In genomic region chr1:184838374-184838995, GRCh38 we compare ENCODE assay signal across 9 cellular contexts.
A peak's percentile ranks its signal among the peaks of the same experiment; 100 is the strongest.
DNase-seq lines count a peak whose midpoint lies in the region; ATAC-seq and TF ChIP-seq lines count a peak whose summit lies in the region.
"Had no signal": no experiment of that assay in that cellular context is flagged by ENCODE, and none has a peak within 500 bp of the region (broad histone marks: within the 10 kb centered on the region; RNA-seq: fewer than 3 reads in every experiment).

No MANE protein-coding gene starts in this region.

- peak overlapping the region; percentile 26 to 85 (median 66) for H3K27ac Mint-ChIP-seq in CD14-positive monocyte
- H3K27ac Mint-ChIP-seq in activated CD8-positive, alpha-beta T cell treated with anti-CD3 and anti-CD28 coated beads, Interleukin-2, amount 10 ng/mL, durations not matched to agents 7 days and 5 days: no peak overlapping the region
- H3K27ac Mint-ChIP-seq: activated naive CD4-positive, alpha-beta T cell treated with anti-CD3 and anti-CD28 coated beads, Interleukin-2, amount 50 U/mL, for 24 hours had no signal

- H3K4me1 Mint-ChIP-seq in CD14-positive monocyte: peaks cover 10% of the 10 kb centered on the region
- peaks cover 25% of the 10 kb centered on the region for H3K4me1 Mint-ChIP-seq in activated CD8-positive, alpha-beta T cell treated with anti-CD3 and anti-CD28 coated beads, Interleukin-2, amount 10 ng/mL, durations not matched to agents 7 days and 5 days (ENCODE audit: low read depth)

- H3K36me3 Mint-ChIP-seq in CD14-positive monocyte: peaks cover 15 to 27% of the 10 kb centered on the region in 2 donors
- H3K36me3 Mint-ChIP-seq in activated CD8-positive, alpha-beta T cell treated with anti-CD3 and anti-CD28 coated beads, Interleukin-2, amount 10 ng/mL, durations not matched to agents 7 days and 5 days (ENCODE audit: low read depth): peaks cover 28% of the 10 kb centered on the region
- H3K36me3 Mint-ChIP-seq: activated naive CD4-positive, alpha-beta T cell treated with anti-CD3 and anti-CD28 coated beads, Interleukin-2, amount 50 U/mL, for 24 hours had no signal

- H3K4me3 Mint-ChIP-seq in CD14-positive monocyte: no peak overlapping the region
- H3K4me3 Mint-ChIP-seq in activated CD8-positive, alpha-beta T cell treated with anti-CD3 and anti-CD28 coated beads, Interleukin-2, amount 10 ng/mL, durations not matched to agents 7 days and 5 days: no peak overlapping the region
- H3K4me3 Mint-ChIP-seq: activated naive CD4-positive, alpha-beta T cell treated with anti-CD3 and anti-CD28 coated beads, Interleukin-2, amount 50 U/mL, for 24 hours had no signal

- TF ChIP-seq CTCF in CD14-positive monocyte (IDR thresholded peaks at IDR 0.05) (no peak), epithelial cell of esophagus (IDR thresholded peaks at IDR 0.05; ENCODE audit: insufficient read depth, low read depth, low read length, missing control alignments) (peak; percentile 3)

- POLR2A ChIA-PET in activated CD8-positive, alpha-beta T cell treated with anti-CD3 and anti-CD28 coated beads, Interleukin-2, amount 10 ng/mL, durations not matched to agents 7 days and 5 days (lab: Charles Lee): no interaction called here

- DNase-seq in CD14-positive monocyte (ENCODE audit: low spot score): no peak
- DNase-seq in NOMO-1 treated with DMSO at 0.1 percent for 48 hours (lab: John Stamatoyannopoulos, UW; ENCODE audit: unreplicated experiment): peak; percentile 68
- DNase-seq in epithelial cell of esophagus (ENCODE audit: low read depth): peak; percentile 96
- peak; percentile 64 for DNase-seq in non-pigmented ciliary epithelial cell (ENCODE audit: low read depth)
- DNase-seq in NCI-H128 (lab: John Stamatoyannopoulos, UW; ENCODE audit: unreplicated experiment): no peak
- no peak for DNase-seq in NCI-H1436 (lab: John Stamatoyannopoulos, UW)
- no peak for DNase-seq in activated CD8-positive, alpha-beta T cell treated with anti-CD3 and anti-CD28 coated beads, Interleukin-2, amount 10 ng/mL, durations not matched to agents 7 days and 5 days

- H3K9me3 Mint-ChIP-seq in CD14-positive monocyte: peaks cover 0 to 5% (median 3%) of the 10 kb centered on the region in 7 donors
- no peaks in the 10 kb centered on the region for H3K9me3 Mint-ChIP-seq in activated CD8-positive, alpha-beta T cell treated with anti-CD3 and anti-CD28 coated beads, Interleukin-2, amount 10 ng/mL, durations not matched to agents 7 days and 5 days (ENCODE audit: insufficient read depth)
- H3K9me3 Mint-ChIP-seq: activated naive CD4-positive, alpha-beta T cell treated with anti-CD3 and anti-CD28 coated beads, Interleukin-2, amount 50 U/mL, for 24 hours had no signal

- H3K4me3 ChIP-seq in epithelial cell of esophagus (ENCODE audit: low read length): no peak overlapping the region

- H3K27me3 Mint-ChIP-seq in CD14-positive monocyte (ENCODE audit: low read depth in 3 of 3): peaks cover 0 to 2% (median 0%) of the 10 kb centered on the region in 3 donors
- no peaks in the 10 kb centered on the region for H3K27me3 Mint-ChIP-seq in activated CD8-positive, alpha-beta T cell treated with anti-CD3 and anti-CD28 coated beads, Interleukin-2, amount 10 ng/mL, durations not matched to agents 7 days and 5 days (ENCODE audit: low read depth)

- CTCF ChIA-PET in activated CD8-positive, alpha-beta T cell treated with anti-CD3 and anti-CD28 coated beads, Interleukin-2, amount 10 ng/mL, durations not matched to agents 7 days and 5 days (lab: Charles Lee): interaction anchor here (2.4 kb wide), 1 partner anchor 144 kb away, joined by 7 read pairs; no protein-coding TSS in a partner anchor

- no peak for ATAC-seq in activated CD8-positive, alpha-beta T cell treated with anti-CD3 and anti-CD28 coated beads, Interleukin-2, amount 10 ng/mL, durations not matched to agents 7 days and 5 days
- no peak for ATAC-seq in HG02588 (IDR thresholded peaks at IDR 0.05; ENCODE audit: unreplicated experiment)

- intact Hi-C loops in CD14-positive monocyte (cut with micrococcal nuclease): no loop called here

Comparison
In these comparisons a context has a peak if more than half of its experiments do, and no peak if none do; other contexts are left out.
1. DNase-seq: peak in NOMO-1 treated with DMSO at 0.1 percent for 48 hours (single experiment), epithelial cell of esophagus (single experiment) and non-pigmented ciliary epithelial cell (single experiment); none in CD14-positive monocyte (single experiment), NCI-H128 (single experiment), NCI-H1436 (single experiment) and activated CD8-positive, alpha-beta T cell treated with anti-CD3 and anti-CD28 coated beads, Interleukin-2, amount 10 ng/mL, durations not matched to agents 7 days and 5 days (single experiment).